ENCODE assay signal across 2 cellular contexts in the genomic region with DNA sequence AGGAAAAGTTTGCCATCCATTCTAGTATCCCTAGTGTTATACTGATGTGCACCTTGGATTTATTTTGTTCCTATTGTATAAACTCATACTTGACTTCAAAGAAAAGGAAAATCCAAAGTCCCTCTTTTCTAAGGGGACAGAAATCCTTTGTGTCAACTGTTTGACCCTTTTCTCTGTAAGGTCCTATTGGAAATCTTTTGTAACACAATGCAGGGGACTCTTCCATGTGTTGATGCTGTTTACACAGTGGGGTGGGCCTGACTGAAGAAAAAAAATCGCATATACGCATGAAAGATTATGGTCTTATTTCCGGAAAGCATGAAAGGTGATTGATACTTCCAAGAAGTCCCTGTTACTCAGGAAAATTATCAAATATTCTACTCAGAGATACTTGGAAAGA.
TF ChIP-seq lines count a peak whose summit lies in the region.

No MANE protein-coding gene starts in this region.

TF ChIP-seq in A549, 52 proteins besides CTCF, POLR2A, EP300 and RAD21:
- TF ChIP-seq HOXB13 (CRISPR knock-in tag; IDR thresholded peaks at IDR 0.05; ENCODE audit: low read depth) = no peak
- no peak for TF ChIP-seq ZSCAN20 (CRISPR knock-in tag; IDR thresholded peaks at IDR 0.05)
- no peak for TF ChIP-seq HEYL (CRISPR knock-in tag; IDR thresholded peaks at IDR 0.05)
- no peak for TF ChIP-seq POLR2AphosphoS2 (conservative IDR thresholded peaks at IDR 0.05; ENCODE audit: low read length)
- no peak for TF ChIP-seq CBX8 (IDR thresholded peaks at IDR 0.05)
- no peak for TF ChIP-seq ZFP36 (IDR thresholded peaks at IDR 0.05; ENCODE audit: borderline replicate concordance, partially characterized antibody)
- no peak for TF ChIP-seq MAFK (IDR thresholded peaks at IDR 0.05; ENCODE audit: partially characterized antibody)
- no peak for TF ChIP-seq FOSL2 (IDR thresholded peaks at IDR 0.05)
- no peak for TF ChIP-seq FOSL2 (CRISPR knock-in tag; IDR thresholded peaks at IDR 0.05)
- TF ChIP-seq JUN (IDR thresholded peaks at IDR 0.05) = no peak
- TF ChIP-seq NPAS2 (CRISPR knock-in tag; IDR thresholded peaks at IDR 0.05; ENCODE audit: borderline replicate concordance) = no peak
- TF ChIP-seq, protein P1, sequence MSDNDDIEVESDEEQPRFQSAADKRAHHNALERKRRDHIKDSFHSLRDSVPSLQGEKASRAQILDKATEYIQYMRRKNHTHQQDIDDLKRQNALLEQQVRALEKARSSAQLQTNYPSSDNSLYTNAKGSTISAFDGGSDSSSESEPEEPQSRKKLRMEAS (IDR thresholded peaks at IDR 0.05) = no peak
- no peak for TF ChIP-seq ZC3H11A (IDR thresholded peaks at IDR 0.05)
- TF ChIP-seq RNF2 (IDR thresholded peaks at IDR 0.05; ENCODE audit: borderline replicate concordance, low read depth) = no peak
- TF ChIP-seq CBX2 (IDR thresholded peaks at IDR 0.05; ENCODE audit: borderline replicate concordance, low read depth) = no peak
- no peak for TF ChIP-seq SMC3 (IDR thresholded peaks at IDR 0.05)
- TF ChIP-seq KDM1A (IDR thresholded peaks at IDR 0.05; ENCODE audit: low read depth) = no peak
- TF ChIP-seq HOXB5 (CRISPR knock-in tag; IDR thresholded peaks at IDR 0.05) = no peak
- TF ChIP-seq CEBPB (IDR thresholded peaks at IDR 0.05) = no peak
- no peak for TF ChIP-seq JUNB (IDR thresholded peaks at IDR 0.05)
TF ChIP-seq in A549: peak in this region for 0.

TF ChIP-seq in K562, 482 proteins besides CTCF, POLR2A, EP300 and RAD21:
- TF ChIP-seq, protein P2, sequence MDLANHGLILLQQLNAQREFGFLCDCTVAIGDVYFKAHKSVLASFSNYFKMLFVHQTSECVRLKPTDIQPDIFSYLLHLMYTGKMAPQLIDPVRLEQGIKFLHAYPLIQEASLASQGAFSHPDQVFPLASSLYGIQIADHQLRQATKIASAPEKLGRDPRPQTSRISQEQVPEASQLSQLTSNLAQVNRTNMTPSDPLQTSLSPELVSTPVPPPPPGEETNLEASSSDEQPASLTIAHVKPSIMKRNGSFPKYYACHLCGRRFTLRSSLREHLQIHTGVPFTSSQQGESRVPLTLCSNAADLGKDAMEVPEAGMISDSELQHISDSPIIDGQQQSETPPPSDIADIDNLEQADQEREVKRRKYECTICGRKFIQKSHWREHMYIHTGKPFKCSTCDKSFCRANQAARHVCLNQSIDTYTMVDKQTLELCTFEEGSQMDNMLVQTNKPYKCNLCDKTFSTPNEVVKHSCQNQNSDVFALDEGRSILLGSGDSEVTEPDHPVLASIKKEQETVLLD (IDR thresholded peaks at IDR 0.05) = no peak
- TF ChIP-seq HOXB6 (CRISPR knock-in tag; IDR thresholded peaks at IDR 0.05; ENCODE audit: borderline replicate concordance) (no peak), CBX8 (IDR thresholded peaks at IDR 0.05; ENCODE audit: borderline replicate concordance, extremely low read depth, low read depth, low read length, poor library complexity, severe bottlenecking) (peak; percentile 16), RFX5 (IDR thresholded peaks at IDR 0.05; ENCODE audit: low read depth, low read length) (no peak), TGIF2 (CRISPR knock-in tag; IDR thresholded peaks at IDR 0.05) (no peak), MAFG (tag; conservative IDR thresholded peaks at IDR 0.05) (no peak), BMI1 (IDR thresholded peaks at IDR 0.05; ENCODE audit: low read length) (no peak)
TF ChIP-seq in K562: peak in this region for 1.
